In genomic region chr3:114902691-114903101, GRCh38 we compare ENCODE assay signal across 9 cellular contexts.
A peak's percentile ranks its signal among the peaks of the same experiment; 100 is the strongest.
DNase-seq lines count a peak whose midpoint lies in the region; FAIRE-seq and TF ChIP-seq lines count a peak whose summit lies in the region.
"Had no signal": no experiment of that assay in that cellular context is flagged by ENCODE, and none has a peak within 500 bp of the region (broad histone marks: within the 10 kb centered on the region; RNA-seq: fewer than 3 reads in every experiment).

No MANE protein-coding gene starts in this region.

- H3K36me3 ChIP-seq in right atrium auricular region, result no peaks in the 10 kb centered on the region
- no peaks in the 10 kb centered on the region for H3K36me3 ChIP-seq in skeletal muscle tissue (ENCODE audit: control insufficient read depth in 3 of 3, insufficient read depth in 3 of 3, low read length in 3 of 3)
- H3K36me3 ChIP-seq: SJCRH30 had no signal

- H3K9me3 ChIP-seq in right atrium auricular region (no peaks in the 10 kb centered on the region), skeletal muscle tissue (ENCODE audit: control insufficient read depth in 3 of 3, low read length in 3 of 3) (no peaks in the 10 kb centered on the region)
- H3K9me3 ChIP-seq: SJCRH30 had no signal

- no peak for DNase-seq in H54 (ENCODE audit: insufficient read length, low spot score)
- DNase-seq in NCI-H2029 treated with DMSO at 0.1 percent for 48 hours (lab: John Stamatoyannopoulos, UW), result peak; percentile 92
- no peak for DNase-seq in right atrium auricular region (ENCODE audit: low spot score)
- no peak for DNase-seq in activated naive CD4-positive, alpha-beta T cell (lab: John Stamatoyannopoulos, UW)
- DNase-seq in mesenteric fat pad (ENCODE audit: low spot score), result no peak
- no peak for DNase-seq in stimulated activated CD4-positive, alpha-beta T cell treated with anti-CD3 and anti-CD28 coated beads, Interleukin-2, amount 100 ng/mL, for 24 hours
- DNase-seq in activated CD4-positive, alpha-beta T cell treated with anti-CD3 and anti-CD28 coated beads, Interleukin-2, amount 10 ng/mL, durations not matched to agents 7 days and 5 days, result no peak
- DNase-seq: SJCRH30 had no signal

- H3K36me3 Mint-ChIP-seq in activated CD4-positive, alpha-beta T cell treated with anti-CD3 and anti-CD28 coated beads, Interleukin-2, amount 10 ng/mL, durations not matched to agents 7 days and 5 days (ENCODE audit: low read depth), result no peaks in the 10 kb centered on the region

- no peak overlapping the region for H3K9ac ChIP-seq in skeletal muscle tissue (ENCODE audit: low read depth in 1 of 3, low read length in 3 of 3)

- H3K4me1 Mint-ChIP-seq in activated CD4-positive, alpha-beta T cell treated with anti-CD3 and anti-CD28 coated beads, Interleukin-2, amount 10 ng/mL, durations not matched to agents 7 days and 5 days, result peaks cover 3% of the 10 kb centered on the region

- H3K27me3 ChIP-seq in right atrium auricular region, result no peaks in the 10 kb centered on the region
- H3K27me3 ChIP-seq in skeletal muscle tissue (ENCODE audit: control insufficient read depth in 3 of 3, insufficient read depth in 3 of 3, low read length in 3 of 3), result no peaks in the 10 kb centered on the region
- H3K27me3 ChIP-seq: SJCRH30 had no signal

- POLR2A ChIA-PET in activated CD4-positive, alpha-beta T cell treated with anti-CD3 and anti-CD28 coated beads, Interleukin-2, amount 10 ng/mL, durations not matched to agents 7 days and 5 days (lab: Charles Lee), result no interaction called here

- no peak for TF ChIP-seq CTCF in right atrium auricular region (IDR thresholded peaks at IDR 0.05)

- H3K9me3 Mint-ChIP-seq in activated CD4-positive, alpha-beta T cell treated with anti-CD3 and anti-CD28 coated beads, Interleukin-2, amount 10 ng/mL, durations not matched to agents 7 days and 5 days, result no peaks in the 10 kb centered on the region

- no peak for TF ChIP-seq POLR2A in H54 (IDR thresholded peaks at IDR 0.05; ENCODE audit: low read depth, low read length)

- peaks cover 0 to 42% of the 10 kb centered on the region in 2 donors for H3K4me1 ChIP-seq in right atrium auricular region
- peaks cover 0 to 11% (median 8%) of the 10 kb centered on the region in 3 donors for H3K4me1 ChIP-seq in skeletal muscle tissue (ENCODE audit: control insufficient read depth in 3 of 3, insufficient read depth in 3 of 3, low read length in 3 of 3)

- CTCF ChIA-PET in activated CD4-positive, alpha-beta T cell treated with anti-CD3 and anti-CD28 coated beads, Interleukin-2, amount 10 ng/mL, durations not matched to agents 7 days and 5 days (lab: Charles Lee), result no interaction called here

- H3K4me3 ChIP-seq in right atrium auricular region (no peak overlapping the region), skeletal muscle tissue (ENCODE audit: low read length in 3 of 3) (no peak overlapping the region)
- H3K4me3 ChIP-seq: SJCRH30 had no signal

- no peak overlapping the region for H3K4me3 Mint-ChIP-seq in activated CD4-positive, alpha-beta T cell treated with anti-CD3 and anti-CD28 coated beads, Interleukin-2, amount 10 ng/mL, durations not matched to agents 7 days and 5 days

- H3K27ac ChIP-seq in right atrium auricular region (peak overlapping the region; percentile 28 to 52), skeletal muscle tissue (ENCODE audit: low read depth, low read length) (peak overlapping the region; percentile 9)
- H3K27ac ChIP-seq: SJCRH30 had no signal

- H3K27ac Mint-ChIP-seq in activated CD4-positive, alpha-beta T cell treated with anti-CD3 and anti-CD28 coated beads, Interleukin-2, amount 10 ng/mL, durations not matched to agents 7 days and 5 days, result no peak overlapping the region

- no peaks in the 10 kb centered on the region for H3K27me3 Mint-ChIP-seq in activated CD4-positive, alpha-beta T cell treated with anti-CD3 and anti-CD28 coated beads, Interleukin-2, amount 10 ng/mL, durations not matched to agents 7 days and 5 days

- peak; percentile 57 for FAIRE-seq in H54 (lab: Jason Lieb, UNC)
